ENCODE assay signal across 21 cellular contexts in the genomic region with DNA sequence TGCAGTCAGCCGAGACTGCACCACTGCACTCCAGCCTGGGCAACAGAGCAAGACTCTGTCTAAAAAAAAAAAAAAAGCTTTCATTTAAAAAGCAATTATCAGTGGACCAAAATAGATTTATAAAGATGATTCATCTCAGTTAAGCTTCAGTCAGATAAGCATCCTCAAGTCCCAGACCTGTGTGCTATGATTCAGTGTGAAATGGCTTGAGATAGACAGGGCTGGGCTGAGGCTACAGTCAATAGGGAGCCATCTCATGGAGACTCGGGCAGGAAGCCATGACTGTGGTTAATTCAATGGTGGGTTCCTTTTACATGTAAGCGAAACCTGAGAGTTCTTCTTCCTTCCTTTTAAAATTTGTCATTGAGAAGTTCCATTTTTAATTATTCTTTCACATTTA.
A peak's percentile ranks its signal among the peaks of the same experiment; 100 is the strongest.
DNase-seq lines count a peak whose midpoint lies in the region; FAIRE-seq and TF ChIP-seq lines count a peak whose summit lies in the region.
"Had no signal": no experiment of that assay in that cellular context is flagged by ENCODE, and none has a peak within 500 bp of the region (broad histone marks: within the 10 kb centered on the region; RNA-seq: fewer than 3 reads in every experiment).

No MANE protein-coding gene starts in this region.

- no peak for TF ChIP-seq CTCF in NB4 (IDR thresholded peaks at IDR 0.05; ENCODE audit: low read depth, low read length)
- no peak for TF ChIP-seq CTCF in astrocyte (IDR thresholded peaks at IDR 0.05; ENCODE audit: insufficient read depth, low read depth, low read length)
- no peak for TF ChIP-seq CTCF in glutamatergic neuron (IDR thresholded peaks at IDR 0.05; ENCODE audit: partially characterized antibody, unreplicated experiment)

- H3K9ac ChIP-seq in GM23248 (no peak overlapping the region), astrocyte (ENCODE audit: low read length) (no peak overlapping the region)

- H3K4me3 ChIP-seq in GM23248 (no peak overlapping the region), NB4 (ENCODE audit: low read depth, low read length) (no peak overlapping the region), astrocyte (ENCODE audit: insufficient read depth, low read depth, low read length) (no peak overlapping the region)
- H3K4me3 ChIP-seq: spleen, tibial artery had no signal

- WGBS in GM23248 (ENCODE audit: low coverage in 1 of 2, low lambda C conversion rate in 2 of 2, missing lambda C conversion rate in 2 of 2), 2 experiments, result 40 to 49% methylated on average over 3 of the region's 3 CpGs

- H3K9me2 ChIP-seq in GM23248 (ENCODE audit: insufficient read depth), result no peaks in the 10 kb centered on the region

- H3K27me3 ChIP-seq in GM23248 (replicated peaks; ENCODE audit: insufficient read depth) (no peaks in the 10 kb centered on the region), astrocyte (ENCODE audit: insufficient read depth, low read length) (no peaks in the 10 kb centered on the region)
- H3K27me3 ChIP-seq: spleen, tibial artery had no signal

- H3K4me3 Mint-ChIP-seq in astrocyte (ENCODE audit: unreplicated experiment), result no peak overlapping the region
- no peak overlapping the region for H3K4me3 Mint-ChIP-seq in glutamatergic neuron (ENCODE audit: unreplicated experiment)
- H3K4me3 Mint-ChIP-seq: activated B cell treated with CpG ODN at 0.5 μM for 24 hours; activated naive CD8-positive, alpha-beta T cell treated with anti-CD3 and anti-CD28 coated beads, Interleukin-2, amount 50 U/mL, for 24 hours; activated T-helper 17 cell treated with anti-CD3 and anti-CD28 coated beads, Interleukin-2, amount 50 U/mL, for 72 hours; B cell; endodermal cell; stimulated activated effector memory CD8-positive, alpha-beta T cell treated with anti-CD3 and anti-CD28 coated beads, Interleukin-12 subunit alpha, Interleukin-12 subunit beta, amount 100 ng/mL, for 72 hours had no signal

- H3K27ac Mint-ChIP-seq in astrocyte (ENCODE audit: unreplicated experiment) (no peak overlapping the region), glutamatergic neuron (ENCODE audit: unreplicated experiment) (no peak overlapping the region)
- H3K27ac Mint-ChIP-seq: activated B cell treated with CpG ODN at 0.5 μM for 24 hours; activated naive CD8-positive, alpha-beta T cell treated with anti-CD3 and anti-CD28 coated beads, Interleukin-2, amount 50 U/mL, for 24 hours; activated T-helper 17 cell treated with anti-CD3 and anti-CD28 coated beads, Interleukin-2, amount 50 U/mL, for 72 hours; B cell; endodermal cell; stimulated activated effector memory CD8-positive, alpha-beta T cell treated with anti-CD3 and anti-CD28 coated beads, Interleukin-12 subunit alpha, Interleukin-12 subunit beta, amount 100 ng/mL, for 72 hours had no signal

- H3K9me3 Mint-ChIP-seq in astrocyte (ENCODE audit: unreplicated experiment) (peaks cover 8% of the 10 kb centered on the region), glutamatergic neuron (ENCODE audit: unreplicated experiment) (peaks cover 3% of the 10 kb centered on the region)
- H3K9me3 Mint-ChIP-seq: activated B cell treated with CpG ODN at 0.5 μM for 24 hours; activated naive CD8-positive, alpha-beta T cell treated with anti-CD3 and anti-CD28 coated beads, Interleukin-2, amount 50 U/mL, for 24 hours; activated T-helper 17 cell treated with anti-CD3 and anti-CD28 coated beads, Interleukin-2, amount 50 U/mL, for 72 hours had no signal

- H3K4me1 Mint-ChIP-seq in astrocyte (ENCODE audit: low read depth, unreplicated experiment), result peaks cover 5% of the 10 kb centered on the region
- no peaks in the 10 kb centered on the region for H3K4me1 Mint-ChIP-seq in glutamatergic neuron (ENCODE audit: low read depth, unreplicated experiment)
- H3K4me1 Mint-ChIP-seq: activated B cell treated with CpG ODN at 0.5 μM for 24 hours; activated naive CD8-positive, alpha-beta T cell treated with anti-CD3 and anti-CD28 coated beads, Interleukin-2, amount 50 U/mL, for 24 hours; activated T-helper 17 cell treated with anti-CD3 and anti-CD28 coated beads, Interleukin-2, amount 50 U/mL, for 72 hours; B cell; stimulated activated effector memory CD8-positive, alpha-beta T cell treated with anti-CD3 and anti-CD28 coated beads, Interleukin-12 subunit alpha, Interleukin-12 subunit beta, amount 100 ng/mL, for 72 hours had no signal

- H3K36me3 Mint-ChIP-seq in astrocyte (ENCODE audit: low read depth, unreplicated experiment) (no peaks in the 10 kb centered on the region), glutamatergic neuron (ENCODE audit: unreplicated experiment) (peaks cover 5% of the 10 kb centered on the region)
- H3K36me3 Mint-ChIP-seq: stimulated activated effector memory CD8-positive, alpha-beta T cell treated with anti-CD3 and anti-CD28 coated beads, Interleukin-12 subunit alpha, Interleukin-12 subunit beta, amount 100 ng/mL, for 72 hours had no signal

- H3K4me1 ChIP-seq in GM23248 (ENCODE audit: insufficient read depth) (no peaks in the 10 kb centered on the region), astrocyte (ENCODE audit: insufficient read depth, low read length) (no peaks in the 10 kb centered on the region)
- H3K4me1 ChIP-seq: spleen, tibial artery had no signal

- no peak overlapping the region for H3K27ac ChIP-seq in GM23248
- H3K27ac ChIP-seq in astrocyte (ENCODE audit: low read depth, low read length), result no peak overlapping the region
- H3K27ac ChIP-seq: spleen, tibial artery had no signal

- H3K36me3 ChIP-seq in GM23248 (ENCODE audit: low read depth), result no peaks in the 10 kb centered on the region
- no peaks in the 10 kb centered on the region for H3K36me3 ChIP-seq in astrocyte (ENCODE audit: insufficient read depth, low read length)
- H3K36me3 ChIP-seq: spleen, tibial artery had no signal

- no peaks in the 10 kb centered on the region for H3F3A ChIP-seq in GM23248 (ENCODE audit: insufficient read depth)

- DNase-seq in GM23248 (peak; percentile 29), NB4 (ENCODE audit: low read depth) (peak; percentile 8), astrocyte (ENCODE audit: low read depth) (peak; percentile 69), myocyte (ENCODE audit: low read depth) (peak; percentile 57), KBM-7 (no peak), GM19240 (ENCODE audit: insufficient read length, low spot score) (no peak), glutamatergic neuron (no peak), NCI-H1417 (lab: John Stamatoyannopoulos, UW) (no peak)
- DNase-seq: activated B cell treated with CpG ODN at 0.5 μM for 24 hours; activated CD8-positive, alpha-beta memory T cell treated with anti-CD3 and anti-CD28 coated beads for 24 hours; activated naive CD8-positive, alpha-beta T cell treated with anti-CD3 and anti-CD28 coated beads, Interleukin-2, amount 50 U/mL, for 24 hours; DMS 273 treated with DMSO at 0.1 percent for 48 hours; endodermal cell; NCI-H1930; NCI-H774; spleen; tibial artery had no signal

- H4K20me1 ChIP-seq in GM23248 (ENCODE audit: insufficient read depth) (no peaks in the 10 kb centered on the region), astrocyte (ENCODE audit: insufficient read depth, low read length) (no peaks in the 10 kb centered on the region)

- no peak for FAIRE-seq in astrocyte (lab: Jason Lieb, UNC)
- FAIRE-seq: GM18507 had no signal

- H3K79me2 ChIP-seq in GM23248 (ENCODE audit: insufficient read depth), result no peaks in the 10 kb centered on the region
- H3K79me2 ChIP-seq in astrocyte (ENCODE audit: insufficient read depth, low read length), result no peaks in the 10 kb centered on the region

- H3K4me2 ChIP-seq in GM23248 (ENCODE audit: unreplicated experiment) (no peak overlapping the region), astrocyte (ENCODE audit: low read length) (peak overlapping the region; percentile 35)

- TF ChIP-seq POLR2A in NB4 (IDR thresholded peaks at IDR 0.05; ENCODE audit: extremely low read depth, insufficient read length), result no peak

- H3K27me3 Mint-ChIP-seq in astrocyte (ENCODE audit: low read depth, unreplicated experiment), result no peaks in the 10 kb centered on the region
- H3K27me3 Mint-ChIP-seq in glutamatergic neuron (ENCODE audit: unreplicated experiment), result no peaks in the 10 kb centered on the region
- H3K27me3 Mint-ChIP-seq: activated naive CD8-positive, alpha-beta T cell treated with anti-CD3 and anti-CD28 coated beads, Interleukin-2, amount 50 U/mL, for 24 hours; B cell had no signal

- H2AFZ ChIP-seq in GM23248 (no peak overlapping the region), astrocyte (ENCODE audit: low read depth, low read length) (no peak overlapping the region)

- no peaks in the 10 kb centered on the region for H3K9me3 ChIP-seq in GM23248 (ENCODE audit: low read depth)
- no peaks in the 10 kb centered on the region for H3K9me3 ChIP-seq in astrocyte (ENCODE audit: insufficient read depth, low read depth, low read length)
- H3K9me3 ChIP-seq: tibial artery had no signal

- in situ Hi-C loops in GM23248 (cut with MboI), result no loop called here
- in situ Hi-C loops in KBM-7 (cut with MboI; ENCODE audit: low pct_unique_long_range_greater_than_20kb, low sequenced_read_pairs), result no loop called here

Comparison
In these comparisons a context has a peak if more than half of its experiments do, and no peak if none do; other contexts are left out.
1. DNase-seq: peak in GM23248 (single experiment), NB4 (single experiment), astrocyte (single experiment) and myocyte (single experiment); none in KBM-7 (single experiment), GM19240 (single experiment), glutamatergic neuron (single experiment) and NCI-H1417 (0 of 3).